ENCODE assay signal across 19 cellular contexts in the genomic region with DNA sequence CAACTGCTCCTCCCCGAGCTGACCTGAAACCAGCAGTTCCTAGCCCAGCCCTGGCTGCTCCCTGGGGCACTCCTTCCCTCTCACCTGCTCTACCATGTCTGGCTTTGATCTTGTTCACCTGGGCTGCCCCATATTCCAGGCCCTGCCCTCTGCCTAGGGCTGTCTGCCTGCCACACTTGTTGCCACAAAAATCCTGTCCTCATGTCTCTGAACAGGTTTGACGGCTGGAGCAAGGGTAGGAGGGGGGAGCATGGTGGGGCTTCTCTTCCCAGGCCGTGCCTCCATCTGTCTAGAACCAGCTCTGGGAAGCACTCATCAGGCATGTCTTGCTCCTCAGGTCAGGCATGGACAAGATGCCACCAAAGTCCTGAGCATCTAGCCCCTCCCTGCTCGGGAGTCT. TPM values are rescaled to one million over a fixed set of nuclear protein-coding genes. Genes with fewer than 3 reads are reported as not detected.
A peak's percentile ranks its signal among the peaks of the same experiment; 100 is the strongest.
DNase-seq lines count a peak whose midpoint lies in the region; ATAC-seq, FAIRE-seq and TF ChIP-seq lines count a peak whose summit lies in the region.
"Had no signal": no experiment of that assay in that cellular context is flagged by ENCODE, and none has a peak within 500 bp of the region (broad histone marks: within the 10 kb centered on the region; RNA-seq: fewer than 3 reads in every experiment).

No MANE protein-coding gene starts in this region.

- no peak for TF ChIP-seq POLR2A in HepG2 (IDR thresholded peaks at IDR 0.05; ENCODE audit: insufficient read depth in 1 of 2, low read depth in 2 of 2, low read length in 2 of 2)

- H3K4me3 Mint-ChIP-seq in neural progenitor cell = no peak overlapping the region
- H3K4me3 Mint-ChIP-seq: naive thymus-derived CD8-positive, alpha-beta T cell; T-helper 2 cell treated with Interferon-gamma antibody and Interleukin-4, amounts not matched to agents 5 μg/mL and 100 μg/mL, for 36 hours had no signal

- H3K9ac ChIP-seq in neural progenitor cell (no peak overlapping the region), HepG2 (ENCODE audit: insufficient read depth, low read depth, low read length) (no peak overlapping the region)

- peak overlapping the region; percentile 91 for H3K27ac Mint-ChIP-seq in neural progenitor cell
- H3K27ac Mint-ChIP-seq: T-helper 2 cell treated with Interferon-gamma antibody and Interleukin-4, amounts not matched to agents 5 μg/mL and 100 μg/mL, for 36 hours had no signal

- no peaks in the 10 kb centered on the region for H3K27me3 ChIP-seq in right atrium auricular region
- no peaks in the 10 kb centered on the region for H3K27me3 ChIP-seq in heart right ventricle
- peaks cover 24% of the 10 kb centered on the region for H3K27me3 ChIP-seq in neural progenitor cell
- H3K27me3 ChIP-seq in HepG2 (ENCODE audit: control insufficient read depth in 1 of 2, insufficient read depth in 2 of 2, low read length in 2 of 2) = peaks cover 0 to 3% of the 10 kb centered on the region in 2 experiments; a peak in 1 of 5 replicates

- TF ChIP-seq RAD21 in HepG2 (CRISPR knock-in tag; IDR thresholded peaks at IDR 0.05) = no peak

- H3K36me3 ChIP-seq in right atrium auricular region = no peaks in the 10 kb centered on the region
- H3K36me3 ChIP-seq in heart right ventricle = peaks cover 0 to 6% (median 0%) of the 10 kb centered on the region in 9 donors
- no peaks in the 10 kb centered on the region for H3K36me3 ChIP-seq in neural progenitor cell
- no peaks in the 10 kb centered on the region for H3K36me3 ChIP-seq in HepG2 (replicated peaks in 1 of 2; ENCODE audit: control insufficient read depth in 1 of 2, insufficient read depth in 2 of 2, low read length in 2 of 2)

- no peaks in the 10 kb centered on the region for H3K9me3 Mint-ChIP-seq in neural progenitor cell
- H3K9me3 Mint-ChIP-seq: naive thymus-derived CD8-positive, alpha-beta T cell; T-helper 2 cell treated with Interferon-gamma antibody and Interleukin-4, amounts not matched to agents 5 μg/mL and 100 μg/mL, for 36 hours had no signal

- TF ChIP-seq CTCF in right atrium auricular region (IDR thresholded peaks at IDR 0.05) = no peak
- no peak for TF ChIP-seq CTCF in heart right ventricle (IDR thresholded peaks at IDR 0.05)
- TF ChIP-seq CTCF in epithelial cell of esophagus (IDR thresholded peaks at IDR 0.05; ENCODE audit: insufficient read depth, low read depth, low read length, missing control alignments) = no peak
- no peak for TF ChIP-seq CTCF in neural progenitor cell (IDR thresholded peaks at IDR 0.05)
- TF ChIP-seq CTCF in HepG2 (CRISPR knock-in tag; IDR thresholded peaks at IDR 0.05) = no peak

- H3K4me1 Mint-ChIP-seq in neural progenitor cell = peaks cover 19% of the 10 kb centered on the region

- ATAC-seq in heart right ventricle (no peak), HepG2 (no peak), left ventricle myocardium superior (no peak)
- ATAC-seq: naive thymus-derived CD8-positive, alpha-beta T cell had no signal

- DNase-seq in right atrium auricular region (ENCODE audit: low spot score) (no peak), heart right ventricle (no peak), epithelial cell of esophagus (ENCODE audit: low read depth) (peak; percentile 87), neural progenitor cell (ENCODE audit: low spot score) (no peak), ACHN (no peak), HepG2 (ENCODE audit: low spot score) (no peak), cerebellar nuclear complex (lab: John Stamatoyannopoulos, UW) (no peak), left ventricle myocardium superior (no peak)
- DNase-seq: activated CD4-positive, alpha-beta T cell treated with anti-CD3 and anti-CD28 coated beads, Interleukin-2, amount 50 U/mL, for 4 hours; amniotic stem cell; COR-L47; Kasumi-1; naive thymus-derived CD8-positive, alpha-beta T cell; NCI-H146; NCI-H748 treated with DMSO at 0.1 percent for 48 hours; right cardiac atrium; stimulated activated naive CD4-positive, alpha-beta T cell had no signal

- in situ Hi-C loops in ACHN (cut with HindIII; ENCODE audit: low pct_ligation_motif_present, low pct_unique_long_range_greater_than_20kb, low sequenced_read_pairs) = no loop called here
- in situ Hi-C loops in HepG2 (cut with HindIII; ENCODE audit: extremely low pct_ligation_motif_present, low pct_unique_long_range_greater_than_20kb) = loop anchor here (5.0 kb wide), 1 partner anchor 67 kb away; the partner anchor contains the start of gene CTTNBP2NL

- TF ChIP-seq EP300 in HepG2 (IDR thresholded peaks at IDR 0.05; ENCODE audit: low read depth in 2 of 2, low read length in 2 of 2) = no peak
- no peak for TF ChIP-seq EP300 in HepG2 (CRISPR knock-in tag; IDR thresholded peaks at IDR 0.05; ENCODE audit: borderline replicate concordance)

- peaks cover 8% of the 10 kb centered on the region for H4K20me1 ChIP-seq in neural progenitor cell (ENCODE audit: low read depth)
- H4K20me1 ChIP-seq in HepG2 (ENCODE audit: insufficient read depth, low read length) = no peaks in the 10 kb centered on the region

- H3K9me3 ChIP-seq in right atrium auricular region = no peaks in the 10 kb centered on the region
- H3K9me3 ChIP-seq in heart right ventricle = no peaks in the 10 kb centered on the region
- no peaks in the 10 kb centered on the region for H3K9me3 ChIP-seq in neural progenitor cell (ENCODE audit: low read depth)
- H3K9me3 ChIP-seq in HepG2 (ENCODE audit: low read length) = no peaks in the 10 kb centered on the region

- peaks cover 12% of the 10 kb centered on the region for H3F3A ChIP-seq in neural progenitor cell (ENCODE audit: low read depth)

- peaks cover 6% of the 10 kb centered on the region for H3K36me3 Mint-ChIP-seq in neural progenitor cell
- H3K36me3 Mint-ChIP-seq: naive thymus-derived CD8-positive, alpha-beta T cell had no signal

- POLR2A ChIA-PET in HepG2 (lab: Yijun Ruan, JAX) = no interaction called here

- H3K27me3 Mint-ChIP-seq in neural progenitor cell (ENCODE audit: insufficient read depth, low read depth) = peaks cover 9% of the 10 kb centered on the region

- FAIRE-seq in HepG2 (lab: Jason Lieb, UNC) = no peak
- FAIRE-seq: H1 had no signal

- no peak overlapping the region for H3K4me2 ChIP-seq in neural progenitor cell
- no peak overlapping the region for H3K4me2 ChIP-seq in HepG2 (ENCODE audit: low read depth, low read length)

- H3K4me1 ChIP-seq in right atrium auricular region (peaks cover 0 to 22% of the 10 kb centered on the region in 2 donors), heart right ventricle (peaks cover 3 to 39% (median 18%) of the 10 kb centered on the region in 9 donors), neural progenitor cell (no peaks in the 10 kb centered on the region), HepG2 (ENCODE audit: insufficient read depth, low read length) (peaks cover 47% of the 10 kb centered on the region)

- H3K27ac ChIP-seq in right atrium auricular region (peak overlapping the region; percentile 42 to 71), heart right ventricle (peak overlapping the region in 4 of 10 donors; percentile 7 to 84 (median 54)), neural progenitor cell (no peak overlapping the region), HepG2 (ENCODE audit: extremely low read length, insufficient read depth, low read length) (no peak overlapping the region)

- no peaks in the 10 kb centered on the region for H3K79me2 ChIP-seq in neural progenitor cell (ENCODE audit: low read depth)
- no peaks in the 10 kb centered on the region for H3K79me2 ChIP-seq in HepG2 (ENCODE audit: insufficient read depth, low read length)

- intact Hi-C loops in heart right ventricle (cut with DNase I) (loop anchor here in 2 of 10 donors (2.0 to 10.0 kb wide), 3 partner anchors 74 to 240 kb away; partner anchors contain the start of genes CAPZA1 (in 1 of the 2), RHOC (in 1 of the 2) and ST7L (in 1 of the 2)), HepG2 (cut with micrococcal nuclease; ENCODE audit: unreplicated experiment) (no loop called here), left ventricle myocardium superior (cut with micrococcal nuclease) (no loop called here)

- BruUV-seq in HepG2 (replicated peaks; lab: Mats Ljungman, UMichigan) = no TSS peak

- H3K4me3 ChIP-seq in right atrium auricular region = no peak overlapping the region
- no peak overlapping the region for H3K4me3 ChIP-seq in heart right ventricle
- H3K4me3 ChIP-seq in epithelial cell of esophagus (ENCODE audit: low read length) = no peak overlapping the region
- no peak overlapping the region for H3K4me3 ChIP-seq in neural progenitor cell
- H3K4me3 ChIP-seq in HepG2 (replicated peaks in 1 of 3; ENCODE audit: insufficient read depth in 1 of 3, low read depth in 2 of 3, low read length in 3 of 3) = no peak overlapping the region

- H2AFZ ChIP-seq in neural progenitor cell (replicated peaks) = no peak overlapping the region
- H2AFZ ChIP-seq in HepG2 (ENCODE audit: low read length) = no peak overlapping the region

- whole genome bisulfite sequencing in heart right ventricle, 2 donors = 71 to 72% methylated on average over 4 of the region's 4 CpGs
- no CpG with 5 or more reads among the region's 4 CpGs for WGBS in HepG2 (ENCODE audit: low lambda C conversion rate)

- CTCF ChIA-PET in HepG2 (lab: Yijun Ruan, JAX; ENCODE audit: low intra/inter-chr PET ratio, low total read pairs) = interaction anchor here (3.1 kb wide), 1 partner anchor 74 kb away, joined by 66 read pairs; no protein-coding TSS in a partner anchor

RNA-seq across cellular contexts. Expression of gene WNT2B, which starts 44.3 kb away (rescaled TPM):
- total RNA-seq in right atrium auricular region (10 to 100 TPM in 1 of 2 donors, 1 to 10 TPM in 1; 4.8 to 18.6 TPM), heart right ventricle (1 to 10 TPM in 9 of 10 donors, under 1 TPM in 1; 0.72 to 3.3 (median 2.3) TPM), neural progenitor cell (ENCODE audit: low replicate concordance) (1.6 and 2.9 TPM in 2 replicates), HepG2 (2016; rRNA removed; fragmentation: Illumina TruSeq; extraction: Trizol) (0.04 and 0.11 TPM in 2 replicates), left ventricle myocardium superior (2.0 TPM)
- polyA plus RNA-seq in heart right ventricle (1 to 10 TPM in 1 of 2 donors, under 1 TPM in 1; 0.46 to 1.2 TPM), HepG2 (2011; rRNA removed) (0.32 and 0.69 TPM in 2 replicates)
- not detected in 2 replicates for total RNA-seq in HepG2 (2016; cell fraction: cytosol; rRNA removed; fragmentation: Illumina TruSeq; extraction: Trizol; ENCODE audit: low read depth)
- total RNA-seq in HepG2 (2016; cell fraction: insoluble cytoplasmic fraction; rRNA removed; fragmentation: Illumina TruSeq; extraction: Trizol) = 0.13 and 0.17 TPM in 2 replicates
- total RNA-seq in HepG2 (2016; cell fraction: membrane; rRNA removed; fragmentation: Illumina TruSeq; extraction: Trizol) = 0.06 and 0.07 TPM in 2 replicates
- total RNA-seq in HepG2 (2016; cell fraction: nucleus; rRNA removed; fragmentation: Illumina TruSeq; extraction: Trizol) = 0.41 and 0.68 TPM in 2 replicates
- 0.07 and 0.13 TPM in 2 replicates for polyA plus RNA-seq in HepG2 (2011; cell fraction: cytosol; rRNA removed)
- 2.2 and 2.5 TPM in 2 replicates for polyA plus RNA-seq in HepG2 (2011; cell fraction: nucleus; rRNA removed)
- polyA plus RNA-seq in HepG2 (2012) = 0.70 and 0.88 TPM in 2 replicates
- not detected in 2 replicates for polyA plus RNA-seq in HepG2 (2016; cell fraction: cytosol; fragmentation: Illumina TruSeq; extraction: Trizol; ENCODE audit: low read depth)
- 0.02 and 0.05 TPM in 2 replicates for polyA plus RNA-seq in HepG2 (2016; cell fraction: insoluble cytoplasmic fraction; fragmentation: Illumina TruSeq; extraction: Trizol; ENCODE audit: low read depth)
- polyA plus RNA-seq in HepG2 (2016; cell fraction: membrane; fragmentation: Illumina TruSeq; extraction: Trizol; ENCODE audit: low read depth) = 0.03 TPM in 1 of 2 replicates, not detected in the other
- 0.36 and 0.89 TPM in 2 replicates for polyA plus RNA-seq in HepG2 (2016; cell fraction: nucleus; fragmentation: Illumina TruSeq; extraction: Trizol; ENCODE audit: insufficient read depth, low read depth)
- 0.74 and 0.84 TPM in 2 replicates for polyA minus RNA-seq in HepG2 (2011; rRNA and poly(A)+ RNA removed; ENCODE audit: low replicate concordance)
- polyA minus RNA-seq in HepG2 (2011; cell fraction: cytosol; rRNA and poly(A)+ RNA removed) = 0.09 and 0.20 TPM in 2 replicates
- polyA minus RNA-seq in HepG2 (2011; cell fraction: nucleus; rRNA and poly(A)+ RNA removed) = 2.8 and 4.0 TPM in 2 replicates

Comparison
In these comparisons a context has a peak if more than half of its experiments do, and no peak if none do; other contexts are left out.
1. H3K27ac ChIP-seq: peak in right atrium auricular region (2 of 2); none in neural progenitor cell (single experiment) and HepG2 (single experiment).